24 cellular contexts compared by ENCODE assay signal in genomic region chr10:6536102-6536501, GRCh38. TPM values are rescaled to one million over a fixed set of nuclear protein-coding genes. Genes with fewer than 3 reads are reported as not detected.
A peak's percentile ranks its signal among the peaks of the same experiment; 100 is the strongest.
DNase-seq lines count a peak whose midpoint lies in the region; ATAC-seq and TF ChIP-seq lines count a peak whose summit lies in the region.
"Had no signal": no experiment of that assay in that cellular context is flagged by ENCODE, and none has a peak within 500 bp of the region (broad histone marks: within the 10 kb centered on the region; RNA-seq: fewer than 3 reads in every experiment).

No MANE protein-coding gene starts in this region.

- peaks cover 68% of the 10 kb centered on the region for H3K4me1 ChIP-seq in CD8-positive, alpha-beta memory T cell (ENCODE audit: insufficient read depth, low read length)
- H3K4me1 ChIP-seq in naive thymus-derived CD4-positive, alpha-beta T cell (ENCODE audit: control insufficient read depth in 2 of 2, insufficient read depth in 2 of 2, low read length in 2 of 2): peaks cover 26 to 50% of the 10 kb centered on the region in 2 donors

- POLR2A ChIA-PET in CD4-positive, alpha-beta T cell (lab: Charles Lee): no interaction called here
- POLR2A ChIA-PET in CD8-positive, alpha-beta memory T cell (lab: Charles Lee): no interaction called here
- POLR2A ChIA-PET in naive thymus-derived CD4-positive, alpha-beta T cell (lab: Charles Lee): interaction anchor here (0.8 kb wide), 1 partner anchor 42 kb away, joined by 3 read pairs; no protein-coding TSS in a partner anchor

- CTCF ChIA-PET in CD4-positive, alpha-beta T cell (lab: Charles Lee): no interaction called here
- CTCF ChIA-PET in CD8-positive, alpha-beta memory T cell (lab: Charles Lee): interaction anchor here (1.3 kb wide), 1 partner anchor 12 kb away, joined by 3 read pairs; no protein-coding TSS in a partner anchor
- CTCF ChIA-PET in naive thymus-derived CD4-positive, alpha-beta T cell (lab: Charles Lee): no interaction called here

- peaks cover 83% of the 10 kb centered on the region for H3K4me1 Mint-ChIP-seq in CD4-positive, alpha-beta T cell (ENCODE audit: low read depth)
- H3K4me1 Mint-ChIP-seq in CD8-positive, alpha-beta memory T cell: peaks cover 73 to 92% (median 83%) of the 10 kb centered on the region in 3 donors
- peaks cover 81% of the 10 kb centered on the region for H3K4me1 Mint-ChIP-seq in activated naive CD8-positive, alpha-beta T cell (ENCODE audit: low read depth)
- H3K4me1 Mint-ChIP-seq in naive thymus-derived CD4-positive, alpha-beta T cell: peaks cover 53 to 97% (median 86%) of the 10 kb centered on the region in 7 donors
- H3K4me1 Mint-ChIP-seq in glutamatergic neuron (ENCODE audit: low read depth, unreplicated experiment): peaks cover 4% of the 10 kb centered on the region
- H3K4me1 Mint-ChIP-seq: naive B cell had no signal

- no peak for DNase-seq in CD4-positive, alpha-beta T cell
- no peak for DNase-seq in CD8-positive, alpha-beta memory T cell
- no peak for DNase-seq in naive thymus-derived CD4-positive, alpha-beta T cell
- DNase-seq in glutamatergic neuron: no peak
- DNase-seq: activated effector memory CD4-positive, alpha-beta T cell treated with Interleukin-2 at 50 U/mL for 16 hours; brain microvascular endothelial cell; GM23248; HFFc6; Karpas-422; left ventricle myocardium superior; naive B cell; NCI-H1436; NCI-H510A; ovary; RPMI8226; trophoblast cell had no signal

- H3K4me3 ChIP-seq in CD8-positive, alpha-beta memory T cell (ENCODE audit: low read length): no peak overlapping the region
- no peak overlapping the region for H3K4me3 ChIP-seq in naive thymus-derived CD4-positive, alpha-beta T cell (ENCODE audit: low read length)
- H3K4me3 ChIP-seq: BLaER1 treated with 17β-estradiol and CSF1 and Interleukin-3, amounts not matched to agents 10 nM and 100 nM; GM23248; ovary; skin epidermis had no signal

- TF ChIP-seq CTCF in CD4-positive, alpha-beta T cell (IDR thresholded peaks at IDR 0.05): no peak
- no peak for TF ChIP-seq CTCF in glutamatergic neuron (IDR thresholded peaks at IDR 0.05; ENCODE audit: partially characterized antibody, unreplicated experiment)

- H3K27ac Mint-ChIP-seq in CD4-positive, alpha-beta T cell: peak overlapping the region; percentile 72
- H3K27ac Mint-ChIP-seq in CD8-positive, alpha-beta memory T cell: peak overlapping the region in 5 of 8 donors; percentile 28 to 72 (median 61)
- H3K27ac Mint-ChIP-seq in activated naive CD8-positive, alpha-beta T cell: peak overlapping the region; percentile 86
- peak overlapping the region in 8 of 9 donors; percentile 77 to 98 (median 87) for H3K27ac Mint-ChIP-seq in naive thymus-derived CD4-positive, alpha-beta T cell
- no peak overlapping the region for H3K27ac Mint-ChIP-seq in glutamatergic neuron (ENCODE audit: unreplicated experiment)
- H3K27ac Mint-ChIP-seq: HFFc6, naive B cell had no signal

- ATAC-seq in CD4-positive, alpha-beta T cell (ENCODE audit: poor library complexity): no peak
- ATAC-seq in naive thymus-derived CD4-positive, alpha-beta T cell: no peak
- no peak for ATAC-seq in GM21529 (IDR thresholded peaks at IDR 0.05; ENCODE audit: unreplicated experiment)
- no peak for ATAC-seq in GM18519 (IDR thresholded peaks at IDR 0.05; ENCODE audit: low FRiP score, unreplicated experiment)
- ATAC-seq: left ventricle myocardium superior had no signal

- no peaks in the 10 kb centered on the region for H3K27me3 ChIP-seq in CD4-positive, alpha-beta T cell (ENCODE audit: control insufficient read depth, insufficient read depth, low read length)
- H3K27me3 ChIP-seq in CD8-positive, alpha-beta memory T cell (ENCODE audit: insufficient read depth, low read length, poor library complexity, severe bottlenecking): no peaks in the 10 kb centered on the region
- no peaks in the 10 kb centered on the region for H3K27me3 ChIP-seq in naive thymus-derived CD4-positive, alpha-beta T cell (ENCODE audit: control insufficient read depth in 2 of 2, insufficient read depth in 2 of 2, low read length in 2 of 2)
- H3K27me3 ChIP-seq: BLaER1 treated with 17β-estradiol and CSF1 and Interleukin-3, amounts not matched to agents 10 nM and 100 nM; brain microvascular endothelial cell; ovary had no signal

- peak overlapping the region; percentile 32 for H3K27ac ChIP-seq in CD4-positive, alpha-beta T cell (ENCODE audit: low read depth, low read length)
- no peak overlapping the region for H3K27ac ChIP-seq in CD8-positive, alpha-beta memory T cell (ENCODE audit: low read depth, low read length)
- peak overlapping the region; percentile 2 for H3K27ac ChIP-seq in naive thymus-derived CD4-positive, alpha-beta T cell (ENCODE audit: low read depth, low read length)
- H3K27ac ChIP-seq: brain microvascular endothelial cell, epithelial cell of prostate, GM23248, HL-60, ovary, skin epidermis had no signal

- no peaks in the 10 kb centered on the region for H3K9me3 Mint-ChIP-seq in CD4-positive, alpha-beta T cell
- H3K9me3 Mint-ChIP-seq in CD8-positive, alpha-beta memory T cell: no peaks in the 10 kb centered on the region
- H3K9me3 Mint-ChIP-seq in activated naive CD8-positive, alpha-beta T cell (ENCODE audit: low read depth): no peaks in the 10 kb centered on the region
- H3K9me3 Mint-ChIP-seq in naive thymus-derived CD4-positive, alpha-beta T cell: peaks cover 0 to 3% (median 0%) of the 10 kb centered on the region in 11 donors
- H3K9me3 Mint-ChIP-seq in glutamatergic neuron (ENCODE audit: unreplicated experiment): no peaks in the 10 kb centered on the region
- H3K9me3 Mint-ChIP-seq: HFFc6 had no signal

- H3K4me3 Mint-ChIP-seq in CD4-positive, alpha-beta T cell: no peak overlapping the region
- H3K4me3 Mint-ChIP-seq in CD8-positive, alpha-beta memory T cell: no peak overlapping the region
- H3K4me3 Mint-ChIP-seq in activated naive CD8-positive, alpha-beta T cell: no peak overlapping the region
- H3K4me3 Mint-ChIP-seq in naive thymus-derived CD4-positive, alpha-beta T cell: peak overlapping the region in 1 of 10 donors; percentile 25
- H3K4me3 Mint-ChIP-seq in glutamatergic neuron (ENCODE audit: unreplicated experiment): no peak overlapping the region
- H3K4me3 Mint-ChIP-seq: HFFc6, naive B cell had no signal

- no peaks in the 10 kb centered on the region for H3K36me3 ChIP-seq in CD8-positive, alpha-beta memory T cell (ENCODE audit: insufficient read depth, low read length)
- H3K36me3 ChIP-seq in naive thymus-derived CD4-positive, alpha-beta T cell (ENCODE audit: control insufficient read depth in 2 of 3, insufficient read depth in 3 of 3, low read length in 3 of 3): peaks cover 0 to 5% (median 0%) of the 10 kb centered on the region in 3 experiments
- H3K36me3 ChIP-seq: BLaER1 treated with 17β-estradiol and CSF1 and Interleukin-3, amounts not matched to agents 10 nM and 100 nM; brain microvascular endothelial cell; ovary had no signal

- no peaks in the 10 kb centered on the region for H3K27me3 Mint-ChIP-seq in CD4-positive, alpha-beta T cell
- H3K27me3 Mint-ChIP-seq in CD8-positive, alpha-beta memory T cell: no peaks in the 10 kb centered on the region
- no peaks in the 10 kb centered on the region for H3K27me3 Mint-ChIP-seq in activated naive CD8-positive, alpha-beta T cell
- no peaks in the 10 kb centered on the region for H3K27me3 Mint-ChIP-seq in naive thymus-derived CD4-positive, alpha-beta T cell
- no peaks in the 10 kb centered on the region for H3K27me3 Mint-ChIP-seq in glutamatergic neuron (ENCODE audit: unreplicated experiment)

- intact Hi-C loops in CD4-positive, alpha-beta T cell (cut with DNase I, micrococcal nuclease): loop anchor here in 1 of 2 experiments (5.0 kb wide), 1 partner anchor 1689 kb away; no protein-coding TSS in a partner anchor
- intact Hi-C loops in naive thymus-derived CD4-positive, alpha-beta T cell (cut with micrococcal nuclease): no loop called here

- H3K9me3 ChIP-seq in CD4-positive, alpha-beta T cell (ENCODE audit: control insufficient read depth, low read length): no peaks in the 10 kb centered on the region
- H3K9me3 ChIP-seq in CD8-positive, alpha-beta memory T cell (ENCODE audit: low read length): no peaks in the 10 kb centered on the region
- H3K9me3 ChIP-seq in naive thymus-derived CD4-positive, alpha-beta T cell (ENCODE audit: control insufficient read depth in 2 of 3, low read length in 3 of 3): no peaks in the 10 kb centered on the region
- H3K9me3 ChIP-seq: BLaER1 treated with 17β-estradiol and CSF1 and Interleukin-3, amounts not matched to agents 10 nM and 100 nM; ovary had no signal

- peaks cover 41% of the 10 kb centered on the region for H3K36me3 Mint-ChIP-seq in CD4-positive, alpha-beta T cell (ENCODE audit: low read depth)
- peaks cover 4 to 32% (median 22%) of the 10 kb centered on the region in 3 donors for H3K36me3 Mint-ChIP-seq in CD8-positive, alpha-beta memory T cell
- peaks cover 10% of the 10 kb centered on the region for H3K36me3 Mint-ChIP-seq in activated naive CD8-positive, alpha-beta T cell
- peaks cover 7 to 44% (median 31%) of the 10 kb centered on the region in 5 donors for H3K36me3 Mint-ChIP-seq in naive thymus-derived CD4-positive, alpha-beta T cell
- no peaks in the 10 kb centered on the region for H3K36me3 Mint-ChIP-seq in glutamatergic neuron (ENCODE audit: unreplicated experiment)
- H3K36me3 Mint-ChIP-seq: naive B cell had no signal

RNA-seq across cellular contexts. Expression of gene PRKCQ, which starts 44.0 kb away (rescaled TPM):
- 10 to 100 TPM; 43.4 to 43.9 TPM for total RNA-seq in CD4-positive, alpha-beta T cell
- 10 to 100 TPM; 44.1 to 46.7 TPM for total RNA-seq in CD8-positive, alpha-beta memory T cell
- polyA plus RNA-seq in CD8-positive, alpha-beta memory T cell: 55.3 TPM
- total RNA-seq in naive thymus-derived CD4-positive, alpha-beta T cell: 10 to 100 TPM; 45.9 to 68.3 (median 65.8) TPM
- polyA plus RNA-seq in naive thymus-derived CD4-positive, alpha-beta T cell: 10 to 100 TPM; 44.3 to 74.5 TPM
- 1.3 TPM for total RNA-seq in glutamatergic neuron (ENCODE audit: unreplicated experiment)
- total RNA-seq: GM23248, HFFc6, SK-MEL-5 had no signal
- polyA plus RNA-seq: GM23248 had no signal

Comparison
In these comparisons a context has a peak if more than half of its experiments do, and no peak if none do; other contexts are left out.
1. RNA of gene PRKCQ, which starts 44.0 kb away (total RNA-seq): 45.9 to 68.3 TPM in naive thymus-derived CD4-positive, alpha-beta T cell, 44.1 to 46.7 TPM in CD8-positive, alpha-beta memory T cell and 43.4 to 43.9 TPM in CD4-positive, alpha-beta T cell; 1.3 TPM in glutamatergic neuron (single experiment); every median in the first group is over 10 times any median in the second.